20 cellular contexts compared by ENCODE assay signal in genomic region chr11:92861641-92862040, GRCh38.
DNase-seq lines count a peak whose midpoint lies in the region; FAIRE-seq and TF ChIP-seq lines count a peak whose summit lies in the region.
"Had no signal": no experiment of that assay in that cellular context is flagged by ENCODE, and none has a peak within 500 bp of the region (broad histone marks: within the 10 kb centered on the region; RNA-seq: fewer than 3 reads in every experiment).

No MANE protein-coding gene starts in this region.

- TF ChIP-seq CTCF in OCI-LY1 (IDR thresholded peaks at IDR 0.05; ENCODE audit: low read length) (peak; percentile 14; the same call in 1 of the 2 replicates), hepatocyte (IDR thresholded peaks at IDR 0.05; ENCODE audit: poor library complexity) (peak; percentile 41), tibial artery (IDR thresholded peaks at IDR 0.05) (no peak)

- H3F3A ChIP-seq in OCI-LY1 (ENCODE audit: insufficient read depth, low read length) = no peaks in the 10 kb centered on the region

- no peaks in the 10 kb centered on the region for H3K9me3 ChIP-seq in OCI-LY1 (ENCODE audit: low read length)
- no peaks in the 10 kb centered on the region for H3K9me3 ChIP-seq in hepatocyte (ENCODE audit: low read depth)
- H3K9me3 ChIP-seq in tibial artery = no peaks in the 10 kb centered on the region
- H3K9me3 ChIP-seq: neutrophil, SJCRH30 had no signal

- WGBS in hepatocyte (ENCODE audit: low lambda C conversion rate, missing lambda C conversion rate) = 58% methylated on average over 3 of the region's 3 CpGs

- H2AFZ ChIP-seq in OCI-LY1 (ENCODE audit: low read length) (no peak overlapping the region), hepatocyte (no peak overlapping the region)

- H3K79me2 ChIP-seq in OCI-LY1 (ENCODE audit: insufficient read depth, low read length) = no peaks in the 10 kb centered on the region
- H3K79me2 ChIP-seq in hepatocyte = no peaks in the 10 kb centered on the region

- no peak overlapping the region for H3K4me3 ChIP-seq in OCI-LY1 (ENCODE audit: low read depth, low read length, poor library complexity, severe bottlenecking)
- no peak overlapping the region for H3K4me3 ChIP-seq in hepatocyte
- H3K4me3 ChIP-seq in tibial artery = no peak overlapping the region
- H3K4me3 ChIP-seq: SJCRH30 had no signal

- H3K27me3 ChIP-seq in OCI-LY1 (ENCODE audit: insufficient read depth, low read length) = no peaks in the 10 kb centered on the region
- no peaks in the 10 kb centered on the region for H3K27me3 ChIP-seq in hepatocyte
- no peaks in the 10 kb centered on the region for H3K27me3 ChIP-seq in tibial artery
- H3K27me3 ChIP-seq: neutrophil, SJCRH30 had no signal

- no peaks in the 10 kb centered on the region for H4K20me1 ChIP-seq in OCI-LY1 (ENCODE audit: insufficient read depth, low read length)
- no peaks in the 10 kb centered on the region for H4K20me1 ChIP-seq in hepatocyte (ENCODE audit: insufficient read depth, poor library complexity, severe bottlenecking)

- FAIRE-seq in urothelium cell line (lab: Jason Lieb, UNC) = no peak
- FAIRE-seq: astrocyte had no signal

- DNase-seq in DMS53 (lab: John Stamatoyannopoulos, UW) (peak; percentile 12), DMS53 treated with DMSO at 0.1 percent for 48 hours (lab: John Stamatoyannopoulos, UW; ENCODE audit: unreplicated experiment) (no peak), hepatocyte (ENCODE audit: low spot score) (peak; percentile 24), tibial artery (no peak), urothelium cell line (ENCODE audit: low spot score) (no peak), GF-D8 (lab: John Stamatoyannopoulos, UW) (no peak)
- DNase-seq in stimulated activated CD4-positive, alpha-beta T cell treated with anti-CD3 and anti-CD28 coated beads, Interleukin-2, amount 100 ng/mL, for 24 hours = no peak
- DNase-seq: 8988T; activated CD4-positive, alpha-beta T cell treated with anti-CD3 and anti-CD28 coated beads for 48 hours; activated CD8-positive, alpha-beta memory T cell treated with anti-CD3 and anti-CD28 coated beads, Interleukin-2, amount 10 ng/mL, durations not matched to agents 7 days and 5 days; effector memory CD4-positive, alpha-beta T cell; glutamatergic neuron; MV-4-11; NCI-H2029; NCI-H524; PC-3; SJCRH30 had no signal

- H3K4me2 ChIP-seq in OCI-LY1 (ENCODE audit: low read length) (no peak overlapping the region), hepatocyte (peak overlapping the region; percentile 11)

- H3K36me3 ChIP-seq in OCI-LY1 (ENCODE audit: insufficient read depth, low read length) = no peaks in the 10 kb centered on the region
- peaks cover 4% of the 10 kb centered on the region for H3K36me3 ChIP-seq in hepatocyte (replicated peaks; ENCODE audit: insufficient read depth, low read depth)
- H3K36me3 ChIP-seq in tibial artery = no peaks in the 10 kb centered on the region
- H3K36me3 ChIP-seq: neutrophil, SJCRH30 had no signal

- no peaks in the 10 kb centered on the region for H3K4me1 ChIP-seq in OCI-LY1 (ENCODE audit: insufficient read depth, low read length, severe bottlenecking)
- peaks cover 6% of the 10 kb centered on the region for H3K4me1 ChIP-seq in hepatocyte (ENCODE audit: insufficient read depth)
- peaks cover 0 to 51% (median 11%) of the 10 kb centered on the region in 4 donors for H3K4me1 ChIP-seq in tibial artery
- H3K4me1 ChIP-seq: SJCRH30 had no signal

- H3K9ac ChIP-seq in OCI-LY1 (ENCODE audit: low read length) = no peak overlapping the region

- intact Hi-C loops in tibial artery (cut with DNase I; ENCODE audit: low total_unique reads) = no loop called here

- H3K9me2 ChIP-seq in OCI-LY1 (ENCODE audit: low read depth, low read length) (no peaks in the 10 kb centered on the region), hepatocyte (replicated peaks; ENCODE audit: insufficient read depth) (no peaks in the 10 kb centered on the region)

- no peak overlapping the region for H3K27ac ChIP-seq in OCI-LY1 (ENCODE audit: low read depth, low read length, poor library complexity, severe bottlenecking)
- peak overlapping the region; percentile 14 for H3K27ac ChIP-seq in hepatocyte
- H3K27ac ChIP-seq in tibial artery = peak overlapping the region; percentile 12 to 50
- H3K27ac ChIP-seq: neutrophil, SJCRH30 had no signal

Comparison
In these comparisons a context has a peak if more than half of its experiments do, and no peak if none do; other contexts are left out.
1. DNase-seq: peak in DMS53 (single experiment) and hepatocyte (single experiment); none in DMS53 treated with DMSO at 0.1 percent for 48 hours (single experiment), tibial artery (0 of 2), urothelium cell line (single experiment), GF-D8 (single experiment) and stimulated activated CD4-positive, alpha-beta T cell treated with anti-CD3 and anti-CD28 coated beads, Interleukin-2, amount 100 ng/mL, for 24 hours (0 of 2).
2. CTCF ChIP-seq: peak in OCI-LY1 (single experiment) and hepatocyte (single experiment); none in tibial artery (0 of 2).